In genomic region chr3:100590114-100590839, GRCh38 we compare ENCODE assay signal across 8 cellular contexts. TPM values are rescaled to one million over a fixed set of nuclear protein-coding genes. Genes with fewer than 3 reads are reported as not detected.
DNase-seq lines count a peak whose midpoint lies in the region; ATAC-seq and TF ChIP-seq lines count a peak whose summit lies in the region.

No MANE protein-coding gene starts in this region.

- H3K4me3 ChIP-seq in CD8-positive, alpha-beta memory T cell (ENCODE audit: low read length): no peak overlapping the region

- H3K36me3 Mint-ChIP-seq in CD8-positive, alpha-beta memory T cell: no peaks in the 10 kb centered on the region
- no peaks in the 10 kb centered on the region for H3K36me3 Mint-ChIP-seq in activated CD4-positive, alpha-beta memory T cell treated with anti-CD3 and anti-CD28 coated beads, Interleukin-2, amount 10 ng/mL, durations not matched to agents 7 days and 5 days (ENCODE audit: low read depth)
- H3K36me3 Mint-ChIP-seq in effector memory CD8-positive, alpha-beta T cell (ENCODE audit: insufficient read depth): no peaks in the 10 kb centered on the region
- H3K36me3 Mint-ChIP-seq in mesothelial cell of epicardium: no peaks in the 10 kb centered on the region
- H3K36me3 Mint-ChIP-seq in stimulated activated effector memory CD8-positive, alpha-beta T cell treated with anti-CD3 and anti-CD28 coated beads, Interleukin-12 subunit alpha, Interleukin-12 subunit beta, amount 100 ng/mL, for 72 hours: no peaks in the 10 kb centered on the region

- H3K4me1 Mint-ChIP-seq in CD8-positive, alpha-beta memory T cell: peaks cover 3 to 6% (median 3%) of the 10 kb centered on the region in 3 donors
- peaks cover 3% of the 10 kb centered on the region for H3K4me1 Mint-ChIP-seq in activated CD4-positive, alpha-beta memory T cell treated with anti-CD3 and anti-CD28 coated beads, Interleukin-2, amount 10 ng/mL, durations not matched to agents 7 days and 5 days
- H3K4me1 Mint-ChIP-seq in effector memory CD8-positive, alpha-beta T cell (ENCODE audit: low read depth in 2 of 2): peaks cover 0 to 5% of the 10 kb centered on the region in 2 donors
- peaks cover 3% of the 10 kb centered on the region for H3K4me1 Mint-ChIP-seq in mesothelial cell of epicardium
- no peaks in the 10 kb centered on the region for H3K4me1 Mint-ChIP-seq in stimulated activated effector memory CD8-positive, alpha-beta T cell treated with anti-CD3 and anti-CD28 coated beads, Interleukin-12 subunit alpha, Interleukin-12 subunit beta, amount 100 ng/mL, for 72 hours

- no peaks in the 10 kb centered on the region for H3K36me3 ChIP-seq in CD8-positive, alpha-beta memory T cell (ENCODE audit: insufficient read depth, low read length)

- H3K27ac ChIP-seq in CD8-positive, alpha-beta memory T cell (ENCODE audit: low read depth, low read length): no peak overlapping the region

- POLR2A ChIA-PET in CD8-positive, alpha-beta memory T cell (lab: Charles Lee): no interaction called here
- POLR2A ChIA-PET in activated CD4-positive, alpha-beta memory T cell treated with anti-CD3 and anti-CD28 coated beads, Interleukin-2, amount 10 ng/mL, durations not matched to agents 7 days and 5 days (lab: Charles Lee): no interaction called here

- H3K4me1 ChIP-seq in CD8-positive, alpha-beta memory T cell (ENCODE audit: insufficient read depth, low read length): peaks cover 3% of the 10 kb centered on the region

- H3K27me3 Mint-ChIP-seq in CD8-positive, alpha-beta memory T cell: no peaks in the 10 kb centered on the region
- peaks cover 6% of the 10 kb centered on the region for H3K27me3 Mint-ChIP-seq in activated CD4-positive, alpha-beta memory T cell treated with anti-CD3 and anti-CD28 coated beads, Interleukin-2, amount 10 ng/mL, durations not matched to agents 7 days and 5 days
- no peaks in the 10 kb centered on the region for H3K27me3 Mint-ChIP-seq in effector memory CD8-positive, alpha-beta T cell
- H3K27me3 Mint-ChIP-seq in mesothelial cell of epicardium (ENCODE audit: low read depth): peaks cover 1% of the 10 kb centered on the region

- CTCF ChIA-PET in CD8-positive, alpha-beta memory T cell (lab: Charles Lee): interaction anchor here (0.9 to 1.5 kb wide), 6 partner anchors 10 to 756 kb away, joined by 3 to 11 read pairs (median 4); no protein-coding TSS in a partner anchor
- CTCF ChIA-PET in activated CD4-positive, alpha-beta memory T cell treated with anti-CD3 and anti-CD28 coated beads, Interleukin-2, amount 10 ng/mL, durations not matched to agents 7 days and 5 days (lab: Charles Lee): interaction anchor here (0.9 to 5.2 kb wide), 12 partner anchors 10 to 758 kb away, joined by 3 to 70 read pairs (median 5); no protein-coding TSS in a partner anchor

- ATAC-seq in GM19372 (IDR thresholded peaks at IDR 0.05; ENCODE audit: low read depth, unreplicated experiment): peak; percentile 81
- peak; percentile 79 for ATAC-seq in HG03571 (IDR thresholded peaks at IDR 0.05; ENCODE audit: unreplicated experiment)
- ATAC-seq in effector memory CD8-positive, alpha-beta T cell (replicated peaks): peak; percentile 93
- peak; percentile 88 for ATAC-seq in stimulated activated effector memory CD8-positive, alpha-beta T cell treated with anti-CD3 and anti-CD28 coated beads, Interleukin-12 subunit alpha, Interleukin-12 subunit beta, amount 100 ng/mL, for 72 hours

- peak overlapping the region in 5 of 7 donors; percentile 0 to 49 (median 14) for H3K4me3 Mint-ChIP-seq in CD8-positive, alpha-beta memory T cell
- no peak overlapping the region for H3K4me3 Mint-ChIP-seq in activated CD4-positive, alpha-beta memory T cell treated with anti-CD3 and anti-CD28 coated beads, Interleukin-2, amount 10 ng/mL, durations not matched to agents 7 days and 5 days
- no peak overlapping the region for H3K4me3 Mint-ChIP-seq in effector memory CD8-positive, alpha-beta T cell
- H3K4me3 Mint-ChIP-seq in mesothelial cell of epicardium: peak overlapping the region; percentile 35
- no peak overlapping the region for H3K4me3 Mint-ChIP-seq in stimulated activated effector memory CD8-positive, alpha-beta T cell treated with anti-CD3 and anti-CD28 coated beads, Interleukin-12 subunit alpha, Interleukin-12 subunit beta, amount 100 ng/mL, for 72 hours

- peak overlapping the region in 1 of 8 donors; percentile 42 for H3K27ac Mint-ChIP-seq in CD8-positive, alpha-beta memory T cell
- no peak overlapping the region for H3K27ac Mint-ChIP-seq in activated CD4-positive, alpha-beta memory T cell treated with anti-CD3 and anti-CD28 coated beads, Interleukin-2, amount 10 ng/mL, durations not matched to agents 7 days and 5 days
- no peak overlapping the region for H3K27ac Mint-ChIP-seq in effector memory CD8-positive, alpha-beta T cell
- no peak overlapping the region for H3K27ac Mint-ChIP-seq in mesothelial cell of epicardium
- H3K27ac Mint-ChIP-seq in stimulated activated effector memory CD8-positive, alpha-beta T cell treated with anti-CD3 and anti-CD28 coated beads, Interleukin-12 subunit alpha, Interleukin-12 subunit beta, amount 100 ng/mL, for 72 hours: no peak overlapping the region

- peak; percentile 94 for TF ChIP-seq CTCF in mesothelial cell of epicardium (IDR thresholded peaks at IDR 0.05; ENCODE audit: unreplicated experiment)

- DNase-seq in CD8-positive, alpha-beta memory T cell: peak; percentile 23 to 64 (median 48)
- DNase-seq in NCI-H526 treated with DMSO at 0.1 percent for 48 hours (lab: John Stamatoyannopoulos, UW) (peak; percentile 20), mesothelial cell of epicardium (ENCODE audit: low spot score in 2 of 2, unreplicated experiment in 2 of 2) (peak in 1 of 2 experiments; percentile 61)
- peak; percentile 64 for DNase-seq in activated CD4-positive, alpha-beta memory T cell treated with anti-CD3 and anti-CD28 coated beads, Interleukin-2, amount 10 ng/mL, durations not matched to agents 7 days and 5 days
- peak; percentile 50 to 63 (median 57) for DNase-seq in effector memory CD8-positive, alpha-beta T cell
- peak; percentile 38 to 68 for DNase-seq in stimulated activated effector memory CD8-positive, alpha-beta T cell treated with anti-CD3 and anti-CD28 coated beads, Interleukin-12 subunit alpha, Interleukin-12 subunit beta, amount 100 ng/mL, for 72 hours (ENCODE audit: low spot score in 2 of 2)

- no peaks in the 10 kb centered on the region for H3K9me3 Mint-ChIP-seq in CD8-positive, alpha-beta memory T cell
- H3K9me3 Mint-ChIP-seq in activated CD4-positive, alpha-beta memory T cell treated with anti-CD3 and anti-CD28 coated beads, Interleukin-2, amount 10 ng/mL, durations not matched to agents 7 days and 5 days: no peaks in the 10 kb centered on the region
- H3K9me3 Mint-ChIP-seq in effector memory CD8-positive, alpha-beta T cell: no peaks in the 10 kb centered on the region
- H3K9me3 Mint-ChIP-seq in mesothelial cell of epicardium: peaks cover 11% of the 10 kb centered on the region
- no peaks in the 10 kb centered on the region for H3K9me3 Mint-ChIP-seq in stimulated activated effector memory CD8-positive, alpha-beta T cell treated with anti-CD3 and anti-CD28 coated beads, Interleukin-12 subunit alpha, Interleukin-12 subunit beta, amount 100 ng/mL, for 72 hours

- no peaks in the 10 kb centered on the region for H3K27me3 ChIP-seq in CD8-positive, alpha-beta memory T cell (ENCODE audit: insufficient read depth, low read length, poor library complexity, severe bottlenecking)

- no peaks in the 10 kb centered on the region for H3K9me3 ChIP-seq in CD8-positive, alpha-beta memory T cell (ENCODE audit: low read length)

RNA-seq across cellular contexts. Expression of gene ADGRG7, which starts 19.1 kb away (rescaled TPM):
- not detected for total RNA-seq in CD8-positive, alpha-beta memory T cell
- not detected for polyA plus RNA-seq in CD8-positive, alpha-beta memory T cell
- not detected for total RNA-seq in activated CD4-positive, alpha-beta memory T cell treated with anti-CD3 and anti-CD28 coated beads, Interleukin-2, amount 10 ng/mL, durations not matched to agents 7 days and 5 days
- total RNA-seq in mesothelial cell of epicardium: not detected in 3 replicates

Comparison
In these comparisons a context has a peak if more than half of its experiments do, and no peak if none do; other contexts are left out.
1. H3K4me3 Mint-ChIP-seq: peak in CD8-positive, alpha-beta memory T cell (5 of 7) and mesothelial cell of epicardium (single experiment); none in activated CD4-positive, alpha-beta memory T cell treated with anti-CD3 and anti-CD28 coated beads, Interleukin-2, amount 10 ng/mL, durations not matched to agents 7 days and 5 days (single experiment), effector memory CD8-positive, alpha-beta T cell (0 of 2) and stimulated activated effector memory CD8-positive, alpha-beta T cell treated with anti-CD3 and anti-CD28 coated beads, Interleukin-12 subunit alpha, Interleukin-12 subunit beta, amount 100 ng/mL, for 72 hours (single experiment).
2. Peak in every context shown above with its lines, with median percentiles within 50 percentile points of each other: ATAC-seq.